Comparison of ENCODE assay signal across 33 cellular contexts in genomic region chr15:27499719-27500118, GRCh38.
"Had no signal": no experiment of that assay in that cellular context is flagged by ENCODE, and none has a peak within 500 bp of the region (broad histone marks: within the 10 kb centered on the region; RNA-seq: fewer than 3 reads in every experiment).

No MANE protein-coding gene starts in this region.

- H2AFZ ChIP-seq: PC-9 had no signal

- H3K9me3 ChIP-seq: ascending aorta, MG63 had no signal

- H3K27ac Mint-ChIP-seq: activated CD4-positive, alpha-beta memory T cell treated with anti-CD3 and anti-CD28 coated beads, Interleukin-2, amount 10 ng/mL, durations not matched to agents 7 days and 5 days; activated CD8-positive, alpha-beta memory T cell treated with anti-CD3 and anti-CD28 coated beads, Interleukin-2, amount 10 ng/mL, durations not matched to agents 7 days and 5 days; activated naive CD8-positive, alpha-beta T cell treated with anti-CD3 and anti-CD28 coated beads for 36 hours had no signal

- H3K27me3 ChIP-seq: ascending aorta, cardiac muscle cell, MG63 had no signal

- H3K4me3 ChIP-seq: ascending aorta, cardiac muscle cell, MG63, PC-9 had no signal

- H3K4me1 ChIP-seq: ascending aorta had no signal

- H3K36me3 ChIP-seq: ascending aorta, cardiac muscle cell, MG63, WERI-Rb-1 had no signal

- H3K36me3 Mint-ChIP-seq: activated CD8-positive, alpha-beta memory T cell treated with anti-CD3 and anti-CD28 coated beads, Interleukin-2, amount 10 ng/mL, durations not matched to agents 7 days and 5 days; activated naive CD8-positive, alpha-beta T cell treated with anti-CD3 and anti-CD28 coated beads for 36 hours had no signal

- H3K9me3 Mint-ChIP-seq: activated naive CD8-positive, alpha-beta T cell treated with anti-CD3 and anti-CD28 coated beads for 36 hours had no signal

- DNase-seq: activated CD4-positive, alpha-beta memory T cell treated with anti-CD3 and anti-CD28 coated beads, Interleukin-2, amount 10 ng/mL, durations not matched to agents 7 days and 5 days; activated CD4-positive, alpha-beta T cell treated with anti-CD3 and anti-CD28 coated beads for 1 hour; activated CD4-positive, alpha-beta T cell treated with anti-CD3 and anti-CD28 coated beads for 48 hours; activated CD4-positive, CD25-positive, alpha-beta regulatory T cell; activated CD8-positive, alpha-beta memory T cell treated with anti-CD3 and anti-CD28 coated beads for 24 hours; activated CD8-positive, alpha-beta memory T cell treated with anti-CD3 and anti-CD28 coated beads, Interleukin-2, amount 10 ng/mL, durations not matched to agents 7 days and 5 days; activated CD8-positive, alpha-beta memory T cell treated with anti-CD3 and anti-CD28 coated beads, Interleukin-2, amount 50 U/mL, for 48 hours; activated effector memory CD4-positive, alpha-beta T cell treated with anti-CD3 and anti-CD28 coated beads, Interleukin-2, amount 50 U/mL, for 16 hours; activated naive CD4-positive, alpha-beta T cell; activated naive CD4-positive, alpha-beta T cell treated with anti-CD3 and anti-CD28 coated beads, Interleukin-2, amount 50 U/mL, for 16 hours; activated naive CD8-positive, alpha-beta T cell treated with anti-CD3 and anti-CD28 coated beads for 36 hours; activated T-cell treated with anti-CD3 and anti-CD28 coated beads, Interleukin-2, amount 50 U/mL, for 48 hours; amniotic stem cell; Kasumi-1; MG63; NCI-H1048; NCI-H1105 treated with DMSO at 0.1 percent for 48 hours; NCI-H1436; NCI-H1694; NCI-H1930; NCI-H2081 treated with DMSO at 0.1 percent for 48 hours; NCI-H345; NCI-H524 treated with DMSO at 0.1 percent for 48 hours; PC-9; SIG-M5; SW 1271; T1000; WERI-Rb-1 had no signal

- H3K4me2 ChIP-seq: PC-9 had no signal

- H3K4me1 Mint-ChIP-seq: activated CD4-positive, alpha-beta memory T cell treated with anti-CD3 and anti-CD28 coated beads, Interleukin-2, amount 10 ng/mL, durations not matched to agents 7 days and 5 days; activated CD8-positive, alpha-beta memory T cell treated with anti-CD3 and anti-CD28 coated beads, Interleukin-2, amount 10 ng/mL, durations not matched to agents 7 days and 5 days; activated naive CD8-positive, alpha-beta T cell treated with anti-CD3 and anti-CD28 coated beads for 36 hours; central memory CD8-positive, alpha-beta T cell had no signal

- ATAC-seq: activated CD8-positive, alpha-beta memory T cell treated with anti-CD3 and anti-CD28 coated beads, Interleukin-2, amount 10 ng/mL, durations not matched to agents 7 days and 5 days; Right ventricle myocardium inferior had no signal

- H3K27me3 Mint-ChIP-seq: activated CD4-positive, alpha-beta memory T cell treated with anti-CD3 and anti-CD28 coated beads, Interleukin-2, amount 10 ng/mL, durations not matched to agents 7 days and 5 days; activated CD8-positive, alpha-beta memory T cell treated with anti-CD3 and anti-CD28 coated beads, Interleukin-2, amount 10 ng/mL, durations not matched to agents 7 days and 5 days; central memory CD8-positive, alpha-beta T cell had no signal

- H3K27ac ChIP-seq: ascending aorta, cardiac muscle cell, PC-9, RWPE1, WERI-Rb-1 had no signal

- H3K4me3 Mint-ChIP-seq: activated CD4-positive, alpha-beta memory T cell treated with anti-CD3 and anti-CD28 coated beads, Interleukin-2, amount 10 ng/mL, durations not matched to agents 7 days and 5 days; activated CD8-positive, alpha-beta memory T cell treated with anti-CD3 and anti-CD28 coated beads, Interleukin-2, amount 10 ng/mL, durations not matched to agents 7 days and 5 days; activated naive CD8-positive, alpha-beta T cell treated with anti-CD3 and anti-CD28 coated beads for 36 hours; central memory CD8-positive, alpha-beta T cell had no signal
